15 cellular contexts compared by ENCODE assay signal in genomic region chr1:3351300-3352083, GRCh38.
DNase-seq lines count a peak whose midpoint lies in the region; ATAC-seq lines count a peak whose summit lies in the region.
"Had no signal": no experiment of that assay in that cellular context is flagged by ENCODE, and none has a peak within 500 bp of the region (broad histone marks: within the 10 kb centered on the region; RNA-seq: fewer than 3 reads in every experiment).

No MANE protein-coding gene starts in this region.

- H3K9me3 ChIP-seq in HUES48 (ENCODE audit: control insufficient read depth, insufficient read depth, low read length), result no peaks in the 10 kb centered on the region
- H3K9me3 ChIP-seq in skeletal muscle tissue (ENCODE audit: control insufficient read depth in 3 of 3, low read length in 3 of 3), result no peaks in the 10 kb centered on the region
- H3K9me3 ChIP-seq: neutrophil had no signal

- H3K27ac ChIP-seq in HUES48 (ENCODE audit: low read depth, low read length) (peak overlapping the region; percentile 51), angular gyrus (ENCODE audit: low read depth, low read length) (peak overlapping the region; percentile 56), layer of hippocampus (ENCODE audit: low read depth, low read length) (peak overlapping the region; percentile 88), skeletal muscle tissue (ENCODE audit: low read depth, low read length) (peak overlapping the region; percentile 54)
- H3K27ac ChIP-seq: neutrophil, WERI-Rb-1 had no signal

- H3K27me3 ChIP-seq in HUES48 (ENCODE audit: control insufficient read depth, insufficient read depth, low read length) (no peaks in the 10 kb centered on the region; the same call in 1 of the 2 replicates), layer of hippocampus (ENCODE audit: control insufficient read depth, insufficient read depth, low read length) (peaks cover 3% of the 10 kb centered on the region), skeletal muscle tissue (ENCODE audit: control insufficient read depth in 3 of 3, insufficient read depth in 3 of 3, low read length in 3 of 3) (peaks cover 8 to 50% (median 21%) of the 10 kb centered on the region in 3 donors)

- POLR2A ChIA-PET in naive thymus-derived CD8-positive, alpha-beta T cell (lab: Charles Lee), result no interaction called here

- H3K4me1 ChIP-seq in HUES48 (ENCODE audit: control insufficient read depth, insufficient read depth, low read length) (peaks cover 16% of the 10 kb centered on the region), skeletal muscle tissue (ENCODE audit: control insufficient read depth in 3 of 3, insufficient read depth in 3 of 3, low read length in 3 of 3) (peaks cover 5 to 26% (median 22%) of the 10 kb centered on the region in 3 donors)

- H3K9ac ChIP-seq in HUES48 (ENCODE audit: low read depth, low read length) (no peak overlapping the region), skeletal muscle tissue (ENCODE audit: low read depth in 1 of 3, low read length in 3 of 3) (peak overlapping the region in 1 of 3 donors; percentile 62)

- H3K36me3 ChIP-seq in HUES48 (ENCODE audit: control insufficient read depth, insufficient read depth, low read length) (no peaks in the 10 kb centered on the region), skeletal muscle tissue (ENCODE audit: control insufficient read depth in 3 of 3, insufficient read depth in 3 of 3, low read length in 3 of 3) (no peaks in the 10 kb centered on the region)
- H3K36me3 ChIP-seq: neutrophil, WERI-Rb-1 had no signal

- H3K9me3 Mint-ChIP-seq in naive thymus-derived CD8-positive, alpha-beta T cell, result peaks cover 0 to under 1% (median 0%) of the 10 kb centered on the region in 9 donors
- H3K9me3 Mint-ChIP-seq: activated naive CD8-positive, alpha-beta T cell treated with anti-CD3 and anti-CD28 coated beads for 36 hours had no signal

- H3K27me3 Mint-ChIP-seq in naive thymus-derived CD8-positive, alpha-beta T cell, result peaks cover 4 to 46% (median 14%) of the 10 kb centered on the region in 5 donors

- peaks cover 0 to 2% (median 0%) of the 10 kb centered on the region in 4 donors for H3K4me1 Mint-ChIP-seq in naive thymus-derived CD8-positive, alpha-beta T cell
- H3K4me1 Mint-ChIP-seq: activated naive CD8-positive, alpha-beta T cell treated with anti-CD3 and anti-CD28 coated beads for 36 hours; B cell had no signal

- peaks cover 0 to 1% (median 0%) of the 10 kb centered on the region in 3 donors for H3K36me3 Mint-ChIP-seq in naive thymus-derived CD8-positive, alpha-beta T cell
- H3K36me3 Mint-ChIP-seq: activated naive CD8-positive, alpha-beta T cell treated with anti-CD3 and anti-CD28 coated beads for 36 hours had no signal

- H3K4me3 ChIP-seq in HUES48 (ENCODE audit: low read depth, low read length) (no peak overlapping the region), skeletal muscle tissue (ENCODE audit: low read length in 3 of 3) (no peak overlapping the region)

- H3K4me3 Mint-ChIP-seq in naive thymus-derived CD8-positive, alpha-beta T cell, result no peak overlapping the region
- H3K4me3 Mint-ChIP-seq: activated naive CD8-positive, alpha-beta T cell treated with anti-CD3 and anti-CD28 coated beads for 36 hours; B cell had no signal

- DNase-seq in naive thymus-derived CD8-positive, alpha-beta T cell, result no peak
- no peak for DNase-seq in GM03348 (ENCODE audit: low spot score)
- DNase-seq: activated naive CD8-positive, alpha-beta T cell treated with anti-CD3 and anti-CD28 coated beads for 36 hours; GOT3; Karpas-422; NCI-H1694 treated with DMSO at 0.1 percent for 48 hours had no signal

- no peak overlapping the region for H3K27ac Mint-ChIP-seq in naive thymus-derived CD8-positive, alpha-beta T cell
- H3K27ac Mint-ChIP-seq: activated naive CD8-positive, alpha-beta T cell treated with anti-CD3 and anti-CD28 coated beads for 36 hours; B cell had no signal

- ATAC-seq in naive thymus-derived CD8-positive, alpha-beta T cell, result no peak
- ATAC-seq in HG03439 (IDR thresholded peaks at IDR 0.05; ENCODE audit: unreplicated experiment), result no peak
- no peak for ATAC-seq in GM21423 (IDR thresholded peaks at IDR 0.05; ENCODE audit: unreplicated experiment)
